19 cellular contexts compared by ENCODE assay signal in the genomic region with DNA sequence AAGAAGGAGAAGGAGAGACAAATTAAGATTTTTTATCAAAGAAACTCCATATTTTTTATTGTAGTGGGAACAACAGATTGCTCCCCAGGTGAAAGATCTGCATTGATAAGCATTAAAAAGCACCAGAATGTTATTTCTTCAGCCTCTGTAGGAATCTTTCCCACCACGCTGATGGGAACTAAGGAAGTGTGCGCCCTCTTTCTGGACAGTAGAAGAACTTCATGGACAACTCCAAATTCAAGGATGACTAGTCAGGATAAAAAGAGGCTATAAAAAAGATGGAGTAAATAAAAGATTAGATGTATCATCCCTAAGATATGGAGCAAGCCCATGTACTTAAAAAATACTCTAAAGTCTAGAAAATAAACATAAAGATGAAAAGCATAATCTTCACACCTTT. TPM values are rescaled to one million over a fixed set of nuclear protein-coding genes. Genes with fewer than 3 reads are reported as not detected.
DNase-seq lines count a peak whose midpoint lies in the region; ATAC-seq and FAIRE-seq lines count a peak whose summit lies in the region.
"Had no signal": no experiment of that assay in that cellular context is flagged by ENCODE, and none has a peak within 500 bp of the region (broad histone marks: within the 10 kb centered on the region; RNA-seq: fewer than 3 reads in every experiment).

No MANE protein-coding gene starts in this region.

- no peaks in the 10 kb centered on the region for H3K27me3 ChIP-seq in mesendoderm (ENCODE audit: insufficient read depth, low read length, poor library complexity)

- no peak overlapping the region for H3K9ac ChIP-seq in mesendoderm (ENCODE audit: low read length)

- H3K56ac ChIP-seq in mesendoderm (ENCODE audit: low read length), result no peak overlapping the region

- H3K36me3 ChIP-seq in mesendoderm (ENCODE audit: control insufficient read depth, insufficient read depth, low read length), result no peaks in the 10 kb centered on the region
- H3K36me3 ChIP-seq: HAP-1 had no signal

- H2AK5ac ChIP-seq in mesendoderm (ENCODE audit: low read length), result no peak overlapping the region

- no peak overlapping the region for H3K18ac ChIP-seq in mesendoderm (ENCODE audit: low read length)

- no peak for ATAC-seq in HG02798 (IDR thresholded peaks at IDR 0.05; ENCODE audit: poor library complexity, unreplicated experiment)

- no peaks in the 10 kb centered on the region for H3K79me2 ChIP-seq in mesendoderm (ENCODE audit: control insufficient read depth, insufficient read depth, low read length)

- no CpG with 5 or more reads among the region's 2 CpGs for WGBS in mesendoderm (ENCODE audit: extremely low coverage, insufficient coverage, low lambda C conversion rate)

- FAIRE-seq in TTC549 (lab: Jason Lieb, UNC), result peak; percentile 66
- FAIRE-seq: A204.1 had no signal

- no peak overlapping the region for H3K4me2 ChIP-seq in mesendoderm (ENCODE audit: low read length)

- no peak overlapping the region for H3K4ac ChIP-seq in mesendoderm (ENCODE audit: low read depth, low read length)

- no peak overlapping the region for H3K23ac ChIP-seq in mesendoderm (ENCODE audit: low read length)

- H2BK15ac ChIP-seq in mesendoderm (replicated peaks; ENCODE audit: low read depth), result no peak overlapping the region

- no peaks in the 10 kb centered on the region for H3K4me1 ChIP-seq in mesendoderm (ENCODE audit: control insufficient read depth, low read depth, low read length)
- H3K4me1 ChIP-seq: HAP-1 had no signal

- no peak overlapping the region for H4K5ac ChIP-seq in mesendoderm (ENCODE audit: low read length)

- no peak overlapping the region for H4K8ac ChIP-seq in mesendoderm (ENCODE audit: low read depth, low read length)

- H3K4me3 ChIP-seq in mesendoderm (ENCODE audit: low read length), result no peak overlapping the region
- H3K4me3 ChIP-seq: HAP-1, skin epidermis had no signal

- peak; percentile 5 for DNase-seq in DMS53 (lab: John Stamatoyannopoulos, UW)
- DNase-seq in DMS53 treated with DMSO at 0.1 percent for 48 hours (lab: John Stamatoyannopoulos, UW; ENCODE audit: unreplicated experiment), result no peak
- peak; percentile 18 for DNase-seq in HT1080 (ENCODE audit: low read depth)
- peak; percentile 28 for DNase-seq in mesendoderm
- DNase-seq in cerebellum (ENCODE audit: low spot score), result no peak
- no peak for DNase-seq in NCI-H2081 treated with DMSO at 0.1 percent for 48 hours (lab: John Stamatoyannopoulos, UW)
- DNase-seq: activated CD4-positive, CD25-positive, alpha-beta regulatory T cell; activated CD8-positive, alpha-beta memory T cell treated with anti-CD3 and anti-CD28 coated beads, Interleukin-2, amount 50 U/mL, for 4 hours; activated naive CD4-positive, alpha-beta T cell treated with anti-CD3 and anti-CD28 coated beads, Interleukin-2, amount 50 U/mL, for 16 hours; effector CD4-positive, alpha-beta T cell; Karpas-422; NCI-H2029; OCI-M1 had no signal

- H3K27ac ChIP-seq in mesendoderm (ENCODE audit: low read depth, low read length), result no peak overlapping the region
- H3K27ac ChIP-seq: skin epidermis had no signal

- no peak overlapping the region for H2BK5ac ChIP-seq in mesendoderm (ENCODE audit: low read length)

- H3K79me1 ChIP-seq in mesendoderm (ENCODE audit: low read length), result no peaks in the 10 kb centered on the region

- H2BK120ac ChIP-seq in mesendoderm (ENCODE audit: low read depth, low read length), result no peak overlapping the region

RNA-seq across cellular contexts. Expression of a gene that starts 45.8 kb away (rescaled TPM):
- not detected in 2 replicates for total RNA-seq in HT1080 (2014; rRNA removed; shearing (Covaris generic))
- polyA plus RNA-seq in HT1080 (2015; cell fraction: cytosol; rRNA removed), result 0.01 TPM in 1 of 2 replicates, not detected in the other
- not detected in 2 replicates for polyA plus RNA-seq in HT1080 (2015; cell fraction: nucleus; rRNA removed)
- polyA plus RNA-seq in mesendoderm (2013, experiment 1 of 2), result 0.25 TPM
- 0.24 TPM for polyA plus RNA-seq in mesendoderm (2013, experiment 2 of 2)
- 27.8 TPM for total RNA-seq in cerebellum
- total RNA-seq: fibroblast of villous mesenchyme had no signal

Comparison
In these comparisons a context has a peak if more than half of its experiments do, and no peak if none do; other contexts are left out.
1. DNase-seq: peak in DMS53 (single experiment), HT1080 (single experiment) and mesendoderm (single experiment); none in DMS53 treated with DMSO at 0.1 percent for 48 hours (single experiment), cerebellum (single experiment) and NCI-H2081 treated with DMSO at 0.1 percent for 48 hours (single experiment).
2. RNA of a gene that starts 45.8 kb away (total RNA-seq): 27.8 TPM in cerebellum (single experiment); not detected in HT1080; every median in the first group is over 10 times any median in the second.